In the genomic region with DNA sequence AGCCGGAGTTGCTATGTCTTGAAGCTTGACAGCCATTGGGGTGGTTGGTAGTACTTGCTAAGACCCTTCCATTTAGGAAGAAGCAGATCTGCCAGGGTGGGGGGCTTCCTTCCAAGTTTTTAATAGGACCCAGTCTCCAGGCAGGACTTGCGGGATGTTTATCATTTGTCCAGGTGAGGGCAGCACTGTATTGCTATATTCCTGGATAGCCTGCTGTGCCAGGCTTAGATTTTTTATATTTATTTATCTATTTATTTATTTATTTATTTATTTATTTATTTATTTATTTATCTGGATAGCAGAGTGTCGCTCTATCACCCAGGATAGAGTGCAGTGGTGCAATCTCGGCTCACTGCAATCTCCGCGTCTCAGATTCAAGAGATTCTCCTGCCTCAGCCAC, we compare ENCODE assay signal across 9 cellular contexts.
DNase-seq lines count a peak whose midpoint lies in the region; TF ChIP-seq lines count a peak whose summit lies in the region.
"Had no signal": no experiment of that assay in that cellular context is flagged by ENCODE, and none has a peak within 500 bp of the region (broad histone marks: within the 10 kb centered on the region; RNA-seq: fewer than 3 reads in every experiment).

No MANE protein-coding gene starts in this region.

- H3K36me3 ChIP-seq in brain microvascular endothelial cell (replicated peaks) = no peaks in the 10 kb centered on the region

- no peak overlapping the region for H3K27ac ChIP-seq in brain microvascular endothelial cell

- in situ Hi-C loops in brain microvascular endothelial cell (cut with HindIII; ENCODE audit: low pct_ligation_motif_present, low sequenced_read_pairs) = no loop called here

- no peak overlapping the region for H3K4me3 ChIP-seq in brain microvascular endothelial cell (ENCODE audit: low read depth, low read length)

- TF ChIP-seq CTCF in brain microvascular endothelial cell (IDR thresholded peaks at IDR 0.05; ENCODE audit: low read depth, low read length, missing control alignments) = no peak

- DNase-seq in Daoy (ENCODE audit: low read depth) (peak; percentile 4), HuH-7 (ENCODE audit: low spot score) (peak; percentile 9), SW480 (ENCODE audit: low spot score) (peak; percentile 25), left kidney (ENCODE audit: low read depth, low spot score) (peak; percentile 34), AG08395 (ENCODE audit: low spot score) (no peak), brain microvascular endothelial cell (no peak), NCI-H446 treated with DMSO at 0.1 percent for 48 hours (lab: John Stamatoyannopoulos, UW) (no peak)
- DNase-seq: NCI-H1436 treated with DMSO at 0.1 percent for 48 hours, nephron progenitor cell had no signal

- no peaks in the 10 kb centered on the region for H3K27me3 ChIP-seq in brain microvascular endothelial cell (replicated peaks)

Comparison
In these comparisons a context has a peak if more than half of its experiments do, and no peak if none do; other contexts are left out.
1. DNase-seq: peak in Daoy (single experiment), HuH-7 (single experiment), SW480 (single experiment) and left kidney (single experiment); none in AG08395 (single experiment), brain microvascular endothelial cell (single experiment) and NCI-H446 treated with DMSO at 0.1 percent for 48 hours (single experiment).